Comparison of ENCODE assay signal across 1 cellular context in genomic region chr15:39934415-39935044, GRCh38.
TF ChIP-seq lines count a peak whose summit lies in the region.

No MANE protein-coding gene starts in this region.

TF ChIP-seq in HepG2, 621 proteins besides CTCF, POLR2A, EP300 and RAD21 (continued from another document and continues in another):
- TF ChIP-seq, protein P1, sequence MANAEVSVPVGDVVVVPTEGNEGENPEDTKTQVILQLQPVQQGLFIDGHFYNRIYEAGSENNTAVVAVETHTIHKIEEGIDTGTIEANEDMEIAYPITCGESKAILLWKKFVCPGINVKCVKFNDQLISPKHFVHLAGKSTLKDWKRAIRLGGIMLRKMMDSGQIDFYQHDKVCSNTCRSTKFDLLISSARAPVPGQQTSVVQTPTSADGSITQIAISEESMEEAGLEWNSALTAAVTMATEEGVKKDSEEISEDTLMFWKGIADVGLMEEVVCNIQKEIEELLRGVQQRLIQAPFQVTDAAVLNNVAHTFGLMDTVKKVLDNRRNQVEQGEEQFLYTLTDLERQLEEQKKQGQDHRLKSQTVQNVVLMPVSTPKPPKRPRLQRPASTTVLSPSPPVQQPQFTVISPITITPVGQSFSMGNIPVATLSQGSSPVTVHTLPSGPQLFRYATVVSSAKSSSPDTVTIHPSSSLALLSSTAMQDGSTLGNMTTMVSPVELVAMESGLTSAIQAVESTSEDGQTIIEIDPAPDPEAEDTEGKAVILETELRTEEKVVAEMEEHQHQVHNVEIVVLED (CRISPR knock-in tag; IDR thresholded peaks at IDR 0.05; ENCODE audit: borderline replicate concordance) = no peak
- TF ChIP-seq, protein P2, sequence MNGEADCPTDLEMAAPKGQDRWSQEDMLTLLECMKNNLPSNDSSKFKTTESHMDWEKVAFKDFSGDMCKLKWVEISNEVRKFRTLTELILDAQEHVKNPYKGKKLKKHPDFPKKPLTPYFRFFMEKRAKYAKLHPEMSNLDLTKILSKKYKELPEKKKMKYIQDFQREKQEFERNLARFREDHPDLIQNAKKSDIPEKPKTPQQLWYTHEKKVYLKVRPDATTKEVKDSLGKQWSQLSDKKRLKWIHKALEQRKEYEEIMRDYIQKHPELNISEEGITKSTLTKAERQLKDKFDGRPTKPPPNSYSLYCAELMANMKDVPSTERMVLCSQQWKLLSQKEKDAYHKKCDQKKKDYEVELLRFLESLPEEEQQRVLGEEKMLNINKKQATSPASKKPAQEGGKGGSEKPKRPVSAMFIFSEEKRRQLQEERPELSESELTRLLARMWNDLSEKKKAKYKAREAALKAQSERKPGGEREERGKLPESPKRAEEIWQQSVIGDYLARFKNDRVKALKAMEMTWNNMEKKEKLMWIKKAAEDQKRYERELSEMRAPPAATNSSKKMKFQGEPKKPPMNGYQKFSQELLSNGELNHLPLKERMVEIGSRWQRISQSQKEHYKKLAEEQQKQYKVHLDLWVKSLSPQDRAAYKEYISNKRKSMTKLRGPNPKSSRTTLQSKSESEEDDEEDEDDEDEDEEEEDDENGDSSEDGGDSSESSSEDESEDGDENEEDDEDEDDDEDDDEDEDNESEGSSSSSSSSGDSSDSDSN (CRISPR knock-in tag; IDR thresholded peaks at IDR 0.05) = peak; percentile 15
- TF ChIP-seq ZNF292 (CRISPR knock-in tag; IDR thresholded peaks at IDR 0.05; ENCODE audit: borderline replicate concordance, low read depth) (no peak), POLR2AphosphoS5 (IDR thresholded peaks at IDR 0.05; ENCODE audit: low read depth, low read length) (no peak), JARID2 (CRISPR knock-in tag; IDR thresholded peaks at IDR 0.05; ENCODE audit: insufficient replicate concordance) (no peak), ZBTB7A (CRISPR knock-in tag; IDR thresholded peaks at IDR 0.05) (no peak), ASH2L (IDR thresholded peaks at IDR 0.05; ENCODE audit: insufficient read length, low read depth, low read length) (peak; percentile 44), ZNF678 (CRISPR knock-in tag; IDR thresholded peaks at IDR 0.05) (no peak), GATAD2A (CRISPR knock-in tag; IDR thresholded peaks at IDR 0.05) (no peak), AKNA (CRISPR knock-in tag; IDR thresholded peaks at IDR 0.05; ENCODE audit: borderline replicate concordance) (no peak), TMF1 (CRISPR knock-in tag; IDR thresholded peaks at IDR 0.05; ENCODE audit: low read depth) (0 out of 2 replicates have a peak, but pooled peaks have one; percentile 11), SOX13 (IDR thresholded peaks at IDR 0.05) (no peak), SOX13 (CRISPR knock-in tag; conservative IDR thresholded peaks at IDR 0.05 in 1 of 2, IDR thresholded peaks at IDR 0.05 in 1 of 2) (no peak), ISX (CRISPR knock-in tag; conservative IDR thresholded peaks at IDR 0.05) (0 out of 2 replicates have a peak, but pooled peaks have one; percentile 64), JUND (CRISPR knock-in tag; IDR thresholded peaks at IDR 0.05) (no peak), ZNF605 (CRISPR knock-in tag; IDR thresholded peaks at IDR 0.05) (peak; percentile 56; the same call in 1 of the 2 replicates), ZMYM3 (CRISPR knock-in tag; IDR thresholded peaks at IDR 0.05) (no peak), PLRG1 (conservative IDR thresholded peaks at IDR 0.05) (no peak), ZNF530 (CRISPR knock-in tag; IDR thresholded peaks at IDR 0.05; ENCODE audit: low read depth) (0 out of 2 replicates have a peak, but pooled peaks have one; percentile 54), NR3C1 (CRISPR knock-in tag; IDR thresholded peaks at IDR 0.05) (no peak), ZFY (CRISPR knock-in tag; IDR thresholded peaks at IDR 0.05) (peak; percentile 59), TEAD3 (CRISPR knock-in tag; optimal IDR thresholded peaks at IDR 0.05; ENCODE audit: borderline replicate concordance) (peak; percentile 28), SP4 (CRISPR knock-in tag; IDR thresholded peaks at IDR 0.05) (no peak), STAT5B (CRISPR knock-in tag; IDR thresholded peaks at IDR 0.05) (no peak), ZNF747 (CRISPR knock-in tag; IDR thresholded peaks at IDR 0.05; ENCODE audit: borderline replicate concordance) (no peak), ZBTB42 (CRISPR knock-in tag; IDR thresholded peaks at IDR 0.05) (no peak), RERE (CRISPR knock-in tag; IDR thresholded peaks at IDR 0.05; ENCODE audit: low read depth) (no peak), ZNF761 (CRISPR knock-in tag; conservative IDR thresholded peaks at IDR 0.05) (no peak), PHF21A (CRISPR knock-in tag; IDR thresholded peaks at IDR 0.05) (peak; percentile 14), ZNF232 (CRISPR knock-in tag; IDR thresholded peaks at IDR 0.05; ENCODE audit: borderline replicate concordance) (no peak), RFXANK (CRISPR knock-in tag; IDR thresholded peaks at IDR 0.05) (no peak), ZNF672 (CRISPR knock-in tag; IDR thresholded peaks at IDR 0.05) (no peak), NFRKB (IDR thresholded peaks at IDR 0.05) (no peak), ZKSCAN8 (CRISPR knock-in tag; IDR thresholded peaks at IDR 0.05; ENCODE audit: borderline replicate concordance) (no peak)
- TF ChIP-seq, protein P3, sequence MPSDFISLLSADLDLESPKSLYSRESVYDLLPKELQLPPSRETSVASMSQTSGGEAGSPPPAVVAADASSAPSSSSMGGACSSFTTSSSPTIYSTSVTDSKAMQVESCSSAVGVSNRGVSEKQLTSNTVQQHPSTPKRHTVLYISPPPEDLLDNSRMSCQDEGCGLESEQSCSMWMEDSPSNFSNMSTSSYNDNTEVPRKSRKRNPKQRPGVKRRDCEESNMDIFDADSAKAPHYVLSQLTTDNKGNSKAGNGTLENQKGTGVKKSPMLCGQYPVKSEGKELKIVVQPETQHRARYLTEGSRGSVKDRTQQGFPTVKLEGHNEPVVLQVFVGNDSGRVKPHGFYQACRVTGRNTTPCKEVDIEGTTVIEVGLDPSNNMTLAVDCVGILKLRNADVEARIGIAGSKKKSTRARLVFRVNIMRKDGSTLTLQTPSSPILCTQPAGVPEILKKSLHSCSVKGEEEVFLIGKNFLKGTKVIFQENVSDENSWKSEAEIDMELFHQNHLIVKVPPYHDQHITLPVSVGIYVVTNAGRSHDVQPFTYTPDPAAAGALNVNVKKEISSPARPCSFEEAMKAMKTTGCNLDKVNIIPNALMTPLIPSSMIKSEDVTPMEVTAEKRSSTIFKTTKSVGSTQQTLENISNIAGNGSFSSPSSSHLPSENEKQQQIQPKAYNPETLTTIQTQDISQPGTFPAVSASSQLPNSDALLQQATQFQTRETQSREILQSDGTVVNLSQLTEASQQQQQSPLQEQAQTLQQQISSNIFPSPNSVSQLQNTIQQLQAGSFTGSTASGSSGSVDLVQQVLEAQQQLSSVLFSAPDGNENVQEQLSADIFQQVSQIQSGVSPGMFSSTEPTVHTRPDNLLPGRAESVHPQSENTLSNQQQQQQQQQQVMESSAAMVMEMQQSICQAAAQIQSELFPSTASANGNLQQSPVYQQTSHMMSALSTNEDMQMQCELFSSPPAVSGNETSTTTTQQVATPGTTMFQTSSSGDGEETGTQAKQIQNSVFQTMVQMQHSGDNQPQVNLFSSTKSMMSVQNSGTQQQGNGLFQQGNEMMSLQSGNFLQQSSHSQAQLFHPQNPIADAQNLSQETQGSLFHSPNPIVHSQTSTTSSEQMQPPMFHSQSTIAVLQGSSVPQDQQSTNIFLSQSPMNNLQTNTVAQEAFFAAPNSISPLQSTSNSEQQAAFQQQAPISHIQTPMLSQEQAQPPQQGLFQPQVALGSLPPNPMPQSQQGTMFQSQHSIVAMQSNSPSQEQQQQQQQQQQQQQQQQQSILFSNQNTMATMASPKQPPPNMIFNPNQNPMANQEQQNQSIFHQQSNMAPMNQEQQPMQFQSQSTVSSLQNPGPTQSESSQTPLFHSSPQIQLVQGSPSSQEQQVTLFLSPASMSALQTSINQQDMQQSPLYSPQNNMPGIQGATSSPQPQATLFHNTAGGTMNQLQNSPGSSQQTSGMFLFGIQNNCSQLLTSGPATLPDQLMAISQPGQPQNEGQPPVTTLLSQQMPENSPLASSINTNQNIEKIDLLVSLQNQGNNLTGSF (CRISPR knock-in tag; IDR thresholded peaks at IDR 0.05) = 0 out of 2 replicates have a peak, but pooled peaks have one; percentile 36
- TF ChIP-seq, protein P4, sequence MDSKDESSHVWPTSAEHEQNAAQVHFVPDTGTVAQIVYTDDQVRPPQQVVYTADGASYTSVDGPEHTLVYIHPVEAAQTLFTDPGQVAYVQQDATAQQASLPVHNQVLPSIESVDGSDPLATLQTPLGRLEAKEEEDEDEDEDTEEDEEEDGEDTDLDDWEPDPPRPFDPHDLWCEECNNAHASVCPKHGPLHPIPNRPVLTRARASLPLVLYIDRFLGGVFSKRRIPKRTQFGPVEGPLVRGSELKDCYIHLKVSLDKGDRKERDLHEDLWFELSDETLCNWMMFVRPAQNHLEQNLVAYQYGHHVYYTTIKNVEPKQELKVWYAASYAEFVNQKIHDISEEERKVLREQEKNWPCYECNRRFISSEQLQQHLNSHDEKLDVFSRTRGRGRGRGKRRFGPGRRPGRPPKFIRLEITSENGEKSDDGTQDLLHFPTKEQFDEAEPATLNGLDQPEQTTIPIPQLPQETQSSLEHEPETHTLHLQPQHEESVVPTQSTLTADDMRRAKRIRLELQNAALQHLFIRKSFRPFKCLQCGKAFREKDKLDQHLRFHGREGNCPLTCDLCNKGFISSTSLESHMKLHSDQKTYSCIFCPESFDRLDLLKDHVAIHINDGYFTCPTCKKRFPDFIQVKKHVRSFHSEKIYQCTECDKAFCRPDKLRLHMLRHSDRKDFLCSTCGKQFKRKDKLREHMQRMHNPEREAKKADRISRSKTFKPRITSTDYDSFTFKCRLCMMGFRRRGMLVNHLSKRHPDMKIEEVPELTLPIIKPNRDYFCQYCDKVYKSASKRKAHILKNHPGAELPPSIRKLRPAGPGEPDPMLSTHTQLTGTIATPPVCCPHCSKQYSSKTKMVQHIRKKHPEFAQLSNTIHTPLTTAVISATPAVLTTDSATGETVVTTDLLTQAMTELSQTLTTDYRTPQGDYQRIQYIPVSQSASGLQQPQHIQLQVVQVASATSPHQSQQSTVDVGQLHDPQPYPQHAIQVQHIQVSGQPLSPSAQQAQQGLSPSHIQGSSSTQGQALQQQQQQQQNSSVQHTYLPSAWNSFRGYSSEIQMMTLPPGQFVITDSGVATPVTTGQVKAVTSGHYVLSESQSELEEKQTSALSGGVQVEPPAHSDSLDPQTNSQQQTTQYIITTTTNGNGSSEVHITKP (CRISPR knock-in tag; IDR thresholded peaks at IDR 0.05; ENCODE audit: low read depth) = no peak
